In genomic region chr11:72750086-72750485, GRCh38 we compare ENCODE assay signal across 16 cellular contexts. TPM values are rescaled to one million over a fixed set of nuclear protein-coding genes. Genes with fewer than 3 reads are reported as not detected.
DNase-seq lines count a peak whose midpoint lies in the region; ATAC-seq and TF ChIP-seq lines count a peak whose summit lies in the region.
"Had no signal": no experiment of that assay in that cellular context is flagged by ENCODE, and none has a peak within 500 bp of the region (broad histone marks: within the 10 kb centered on the region; RNA-seq: fewer than 3 reads in every experiment).

No MANE protein-coding gene starts in this region.

- ATAC-seq in CD4-positive, CD25-positive, alpha-beta regulatory T cell (ENCODE audit: low read depth in 2 of 2) = no peak
- ATAC-seq in activated T-helper 17 cell treated with anti-CD3 and anti-CD28 coated beads, Interleukin-2, amount 50 U/mL, for 72 hours (replicated peaks) = no peak
- ATAC-seq in HG02571 (IDR thresholded peaks at IDR 0.05; ENCODE audit: unreplicated experiment) = no peak

- H3K4me3 Mint-ChIP-seq in CD4-positive, CD25-positive, alpha-beta regulatory T cell = peak overlapping the region in 1 of 4 donors; percentile 97
- H3K4me3 Mint-ChIP-seq in activated T-helper 17 cell treated with anti-CD3 and anti-CD28 coated beads, Interleukin-2, amount 50 U/mL, for 72 hours = peak overlapping the region; percentile 8
- H3K4me3 Mint-ChIP-seq in immature natural killer cell = peak overlapping the region in 4 of 5 donors; percentile 73 to 93 (median 91)

- peaks cover 6 to 67% (median 37%) of the 10 kb centered on the region in 4 donors for H3K4me1 Mint-ChIP-seq in CD4-positive, CD25-positive, alpha-beta regulatory T cell
- peaks cover 20% of the 10 kb centered on the region for H3K4me1 Mint-ChIP-seq in activated T-helper 17 cell treated with anti-CD3 and anti-CD28 coated beads, Interleukin-2, amount 50 U/mL, for 72 hours
- peaks cover 59 to 61% of the 10 kb centered on the region in 2 donors for H3K4me1 Mint-ChIP-seq in immature natural killer cell

- H3K9me3 ChIP-seq in CD4-positive, CD25-positive, alpha-beta regulatory T cell (ENCODE audit: control insufficient read depth in 2 of 2, low read length in 2 of 2) = no peaks in the 10 kb centered on the region
- no peaks in the 10 kb centered on the region for H3K9me3 ChIP-seq in breast epithelium
- H3K9me3 ChIP-seq: transverse colon had no signal

- H3K27ac ChIP-seq in CD4-positive, CD25-positive, alpha-beta regulatory T cell (ENCODE audit: insufficient read depth, low read length, poor library complexity, severe bottlenecking) = no peak overlapping the region
- H3K27ac ChIP-seq in breast epithelium = peak overlapping the region in 1 of 2 donors; percentile 14
- H3K27ac ChIP-seq: cardiac muscle cell, transverse colon, VCaP had no signal

- peaks cover 35% of the 10 kb centered on the region for H3K4me1 ChIP-seq in CD4-positive, CD25-positive, alpha-beta regulatory T cell (ENCODE audit: control insufficient read depth, insufficient read depth, low read length, poor library complexity, severe bottlenecking)
- no peaks in the 10 kb centered on the region for H3K4me1 ChIP-seq in breast epithelium

- TF ChIP-seq POLR2A in breast epithelium (IDR thresholded peaks at IDR 0.05) = no peak

- DNase-seq in CD4-positive, CD25-positive, alpha-beta regulatory T cell = no peak
- DNase-seq in immature natural killer cell (no peak), posterior cingulate gyrus (peak in 9 of 10 donors; percentile 63 to 96 (median 77)), SW480 (ENCODE audit: low spot score) (no peak), G401 (ENCODE audit: low spot score) (no peak), breast epithelium (ENCODE audit: low spot score in 2 of 2) (no peak)
- DNase-seq: activated naive CD4-positive, alpha-beta T cell; DMS53; foreskin melanocyte; NCI-H2107; SW 1271; transverse colon had no signal

- peak overlapping the region in 2 of 3 donors; percentile 62 to 96 for H3K27ac Mint-ChIP-seq in CD4-positive, CD25-positive, alpha-beta regulatory T cell
- H3K27ac Mint-ChIP-seq in activated T-helper 17 cell treated with anti-CD3 and anti-CD28 coated beads, Interleukin-2, amount 50 U/mL, for 72 hours = no peak overlapping the region
- peak overlapping the region in 5 of 6 donors; percentile 43 to 96 (median 93) for H3K27ac Mint-ChIP-seq in immature natural killer cell

- TF ChIP-seq CTCF in breast epithelium (IDR thresholded peaks at IDR 0.05) = no peak

- peaks cover 3% of the 10 kb centered on the region for H3K36me3 Mint-ChIP-seq in CD4-positive, CD25-positive, alpha-beta regulatory T cell
- H3K36me3 Mint-ChIP-seq in activated T-helper 17 cell treated with anti-CD3 and anti-CD28 coated beads, Interleukin-2, amount 50 U/mL, for 72 hours (ENCODE audit: low read depth) = no peaks in the 10 kb centered on the region
- peaks cover 0 to 11% (median 4%) of the 10 kb centered on the region in 3 donors for H3K36me3 Mint-ChIP-seq in immature natural killer cell

- in situ Hi-C loops in G401 (cut with HindIII; ENCODE audit: low sequenced_read_pairs) = loop anchor here (10.0 kb wide), 1 partner anchor 95 kb away; no protein-coding TSS in a partner anchor

- H3K27me3 ChIP-seq in CD4-positive, CD25-positive, alpha-beta regulatory T cell (ENCODE audit: control insufficient read depth, insufficient read depth, low read length) = no peaks in the 10 kb centered on the region
- H3K27me3 ChIP-seq in breast epithelium = no peaks in the 10 kb centered on the region
- H3K27me3 ChIP-seq: cardiac muscle cell, transverse colon had no signal

- H3K9me3 Mint-ChIP-seq in CD4-positive, CD25-positive, alpha-beta regulatory T cell = no peaks in the 10 kb centered on the region
- no peaks in the 10 kb centered on the region for H3K9me3 Mint-ChIP-seq in activated T-helper 17 cell treated with anti-CD3 and anti-CD28 coated beads, Interleukin-2, amount 50 U/mL, for 72 hours
- H3K9me3 Mint-ChIP-seq in immature natural killer cell = no peaks in the 10 kb centered on the region

- intact Hi-C loops in posterior cingulate gyrus (cut with DNase I) (no loop called here), breast epithelium (cut with DNase I; ENCODE audit: low total_unique reads) (no loop called here)

- H3K36me3 ChIP-seq in CD4-positive, CD25-positive, alpha-beta regulatory T cell (ENCODE audit: control insufficient read depth, insufficient read depth, low read length) = no peaks in the 10 kb centered on the region
- H3K36me3 ChIP-seq in breast epithelium = no peaks in the 10 kb centered on the region
- H3K36me3 ChIP-seq: cardiac muscle cell, transverse colon had no signal

- no peaks in the 10 kb centered on the region for H3K27me3 Mint-ChIP-seq in CD4-positive, CD25-positive, alpha-beta regulatory T cell
- no peaks in the 10 kb centered on the region for H3K27me3 Mint-ChIP-seq in activated T-helper 17 cell treated with anti-CD3 and anti-CD28 coated beads, Interleukin-2, amount 50 U/mL, for 72 hours
- peaks cover 8 to 10% (median 9%) of the 10 kb centered on the region in 3 donors for H3K27me3 Mint-ChIP-seq in immature natural killer cell (ENCODE audit: low read depth in 3 of 3)

- no peak overlapping the region for H3K4me3 ChIP-seq in CD4-positive, CD25-positive, alpha-beta regulatory T cell (ENCODE audit: low read depth, low read length)
- H3K4me3 ChIP-seq in breast epithelium = no peak overlapping the region
- H3K4me3 ChIP-seq: transverse colon had no signal

RNA-seq across cellular contexts. Expression of gene ARAP1, which starts 2.1 kb away (rescaled TPM):
- 136 TPM for total RNA-seq in CD4-positive, CD25-positive, alpha-beta regulatory T cell
- polyA plus RNA-seq in CD4-positive, CD25-positive, alpha-beta regulatory T cell = 10 to 100 TPM; 24.7 to 43.7 (median 29.5) TPM
- total RNA-seq in activated T-helper 17 cell treated with anti-CD3 and anti-CD28 coated beads, Interleukin-2, amount 50 U/mL, for 72 hours = 100 to 1,000 TPM in 1 of 2 donors, 10 to 100 TPM in 1; 98.0 to 216 TPM
- polyA plus RNA-seq in immature natural killer cell = 10 to 100 TPM in 2 of 3 donors, 1 to 10 TPM in 1; 4.7 to 34.6 (median 16.4) TPM
- 89.9 and 113 TPM in 2 replicates for total RNA-seq in G401 (2014; rRNA removed; shearing (Covaris generic))
- total RNA-seq in breast epithelium = 100 to 1,000 TPM in 1 of 3 donors, 10 to 100 TPM in 2; 85.9 to 109 (median 97.0) TPM

RNA-seq across cellular contexts. Expression of gene STARD10, which starts 43.8 kb away (rescaled TPM):
- 11.2 TPM for total RNA-seq in CD4-positive, CD25-positive, alpha-beta regulatory T cell
- polyA plus RNA-seq in CD4-positive, CD25-positive, alpha-beta regulatory T cell = 10 to 100 TPM; 13.6 to 16.8 (median 14.0) TPM
- 10 to 100 TPM in 1 of 2 donors, 1 to 10 TPM in 1; 7.7 to 16.4 TPM for total RNA-seq in activated T-helper 17 cell treated with anti-CD3 and anti-CD28 coated beads, Interleukin-2, amount 50 U/mL, for 72 hours
- polyA plus RNA-seq in immature natural killer cell = 10 to 100 TPM; 26.3 to 50.1 (median 35.6) TPM
- total RNA-seq in G401 (2014; rRNA removed; shearing (Covaris generic)) = 68.8 and 74.1 TPM in 2 replicates
- 100 to 1,000 TPM in 1 of 3 donors, 10 to 100 TPM in 2; 20.6 to 117 (median 93.7) TPM for total RNA-seq in breast epithelium

Comparison
In these comparisons a context has a peak if more than half of its experiments do, and no peak if none do; other contexts are left out.
1. DNase-seq: peak in posterior cingulate gyrus (9 of 10); none in CD4-positive, CD25-positive, alpha-beta regulatory T cell (0 of 3), immature natural killer cell (0 of 3), SW480 (single experiment), G401 (single experiment) and breast epithelium (0 of 2).